2 cellular contexts compared by ENCODE assay signal in the genomic region with DNA sequence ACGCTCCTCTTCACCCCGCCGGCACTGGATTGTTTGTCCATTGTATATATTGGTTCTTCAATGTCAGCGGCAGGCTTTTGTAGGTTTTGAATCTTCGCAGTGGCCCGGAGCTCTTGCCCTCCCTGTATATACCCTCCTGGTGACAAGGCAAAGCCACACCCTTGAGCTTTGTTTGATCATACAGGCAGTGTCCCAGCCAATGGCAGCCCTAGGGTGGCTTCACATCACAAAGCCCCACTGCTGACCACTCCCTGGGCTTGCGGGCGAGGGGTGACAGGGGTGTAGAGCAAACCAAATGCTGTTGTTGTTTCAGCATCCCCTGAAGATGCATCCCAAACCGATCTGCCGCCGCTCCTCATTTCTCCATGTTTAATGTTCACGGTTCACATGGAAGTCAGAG. TPM values are rescaled to one million over a fixed set of nuclear protein-coding genes. Genes with fewer than 3 reads are reported as not detected.
"Had no signal": no experiment of that assay in that cellular context is flagged by ENCODE, and none has a peak within 500 bp of the region (broad histone marks: within the 10 kb centered on the region; RNA-seq: fewer than 3 reads in every experiment).

A gene with protein sequence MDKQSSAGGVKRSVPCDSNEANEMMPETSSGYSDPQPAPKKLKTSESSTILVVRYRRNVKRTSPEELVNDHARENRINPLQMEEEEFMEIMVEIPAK (minus strand): TSS at position 101 of the 400 bp plus-strand sequence. CDS start 60 bp downstream, at position 41.

RNA-seq across cellular contexts. Expression of the gene that starts here (rescaled TPM):
- total RNA-seq: G401, GM12878 had no signal
